24 cellular contexts compared by ENCODE assay signal in the genomic region with DNA sequence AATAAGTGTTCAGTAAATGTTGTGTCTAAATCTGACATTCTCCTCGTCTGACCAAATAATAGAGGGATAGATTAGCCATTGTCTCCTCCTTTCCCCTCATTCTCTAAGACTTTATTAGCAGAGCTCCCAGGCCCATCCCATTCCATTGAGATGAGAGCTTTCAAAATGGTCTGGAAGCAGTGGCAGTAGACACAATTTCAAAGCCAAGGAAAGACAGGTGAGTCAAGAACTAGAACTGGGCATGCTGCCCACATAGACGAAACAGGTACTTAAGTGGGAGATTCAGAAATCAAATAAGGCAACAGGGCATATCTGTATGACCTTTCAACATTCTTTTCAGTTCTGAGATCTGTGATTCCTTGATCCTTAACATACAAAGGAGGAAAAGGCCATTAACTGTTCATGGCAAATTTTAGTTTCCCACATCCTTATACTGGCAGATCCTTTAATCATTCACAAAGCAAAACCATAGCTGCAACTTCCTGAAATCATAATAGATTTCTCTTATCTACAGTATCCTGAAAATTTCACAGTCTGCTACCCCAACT.
"Had no signal": no experiment of that assay in that cellular context is flagged by ENCODE, and none has a peak within 500 bp of the region (broad histone marks: within the 10 kb centered on the region; RNA-seq: fewer than 3 reads in every experiment).

No MANE protein-coding gene starts in this region.

- DNase-seq: activated CD4-positive, alpha-beta memory T cell treated with anti-CD3 and anti-CD28 coated beads for 36 hours; activated CD4-positive, alpha-beta T cell treated with anti-CD3 and anti-CD28 coated beads, Interleukin-2, amount 10 ng/mL, durations not matched to agents 7 days and 5 days; activated CD4-positive, CD25-positive, alpha-beta regulatory T cell; activated CD8-positive, alpha-beta memory T cell treated with anti-CD3 and anti-CD28 coated beads for 24 hours; activated effector memory CD4-positive, alpha-beta T cell treated with anti-CD3 and anti-CD28 coated beads, Interleukin-2, amount 50 U/mL, for 16 hours; activated naive CD4-positive, alpha-beta T cell treated with Interleukin-2 at 50 U/mL for 16 hours; activated T-cell treated with anti-CD3 and anti-CD28 coated beads, Interleukin-2, amount 50 U/mL, for 4 hours; amygdala; MG63; MV-4-11; NCI-H1092 treated with DMSO at 0.1 percent for 48 hours; NCI-H1436; NCI-H1694 treated with DMSO at 0.1 percent for 48 hours; NCI-H2029 treated with DMSO at 0.1 percent for 48 hours; NCI-H446 treated with DMSO at 0.1 percent for 48 hours; NCI-H524 treated with DMSO at 0.1 percent for 48 hours; NCI-H774; Peyer's patch; Right ventricle myocardium superior; SJCRH30; SK-N-SH; T-helper 1 cell had no signal

- H3K4me1 Mint-ChIP-seq: activated CD4-positive, alpha-beta T cell treated with anti-CD3 and anti-CD28 coated beads, Interleukin-2, amount 10 ng/mL, durations not matched to agents 7 days and 5 days had no signal

- H3K27me3 Mint-ChIP-seq: activated CD4-positive, alpha-beta memory T cell treated with anti-CD3 and anti-CD28 coated beads for 36 hours; activated CD4-positive, alpha-beta T cell treated with anti-CD3 and anti-CD28 coated beads, Interleukin-2, amount 10 ng/mL, durations not matched to agents 7 days and 5 days; brain had no signal

- ATAC-seq: activated T-cell treated with anti-CD3 and anti-CD28 coated beads, Interleukin-2, amount 50 U/mL, for 4 hours had no signal

- H3K9me3 Mint-ChIP-seq: activated CD4-positive, alpha-beta memory T cell treated with anti-CD3 and anti-CD28 coated beads for 36 hours; activated CD4-positive, alpha-beta T cell treated with anti-CD3 and anti-CD28 coated beads, Interleukin-2, amount 10 ng/mL, durations not matched to agents 7 days and 5 days; activated T-cell treated with anti-CD3 and anti-CD28 coated beads, Interleukin-2, amount 50 U/mL, for 4 hours had no signal

- H3K36me3 Mint-ChIP-seq: activated CD4-positive, alpha-beta memory T cell treated with anti-CD3 and anti-CD28 coated beads for 36 hours; activated naive CD8-positive, alpha-beta T cell; brain had no signal

- H3K27ac Mint-ChIP-seq: activated CD4-positive, alpha-beta memory T cell treated with anti-CD3 and anti-CD28 coated beads for 36 hours; activated CD4-positive, alpha-beta T cell treated with anti-CD3 and anti-CD28 coated beads, Interleukin-2, amount 10 ng/mL, durations not matched to agents 7 days and 5 days; activated naive CD8-positive, alpha-beta T cell; brain had no signal

- H3K4me3 Mint-ChIP-seq: activated CD4-positive, alpha-beta memory T cell treated with anti-CD3 and anti-CD28 coated beads for 36 hours; activated CD4-positive, alpha-beta T cell treated with anti-CD3 and anti-CD28 coated beads, Interleukin-2, amount 10 ng/mL, durations not matched to agents 7 days and 5 days; activated naive CD8-positive, alpha-beta T cell; activated T-cell treated with anti-CD3 and anti-CD28 coated beads, Interleukin-2, amount 50 U/mL, for 4 hours; brain had no signal
